9 cellular contexts compared by ENCODE assay signal in genomic region chr11:20661850-20662249, GRCh38. TPM values are rescaled to one million over a fixed set of nuclear protein-coding genes. Genes with fewer than 3 reads are reported as not detected.
"Had no signal": no experiment of that assay in that cellular context is flagged by ENCODE, and none has a peak within 500 bp of the region (broad histone marks: within the 10 kb centered on the region; RNA-seq: fewer than 3 reads in every experiment).

No MANE protein-coding gene starts in this region.

- H2AFZ ChIP-seq: GM23248 had no signal

- FAIRE-seq: HepG2 had no signal

- H3K27ac ChIP-seq: GM23248, HL-60 had no signal

- H3K9ac ChIP-seq: GM23248 had no signal

- H3K4me3 ChIP-seq: GM23248 had no signal

- DNase-seq: GM23248, GOT3, H9, HCEC 1CT, KG1 had no signal

- ATAC-seq: HepG2 had no signal

RNA-seq across cellular contexts. Expression of gene NELL1, which starts 7.5 kb away (rescaled TPM):
- total RNA-seq: GM23248, HepG2, HT1080 had no signal
- polyA plus RNA-seq: GM23248, HepG2, IgD-negative memory B cell had no signal
